Comparison of ENCODE assay signal across 1 cellular context in genomic region chr14:88562831-88563686, GRCh38.
TF ChIP-seq lines count a peak whose summit lies in the region.

Gene ZC3H14, plus strand, starts transcription at chr14:88563037. Its CDS starts 97 bp downstream, at chr14:88563134.

TF ChIP-seq in H1, 55 proteins besides CTCF, POLR2A, EP300 and RAD21:
- TF ChIP-seq EGR1 (IDR thresholded peaks at IDR 0.05; ENCODE audit: borderline replicate concordance, low read depth, low read length) (peak; percentile 64; the same call in 1 of the 2 replicates), TBP (IDR thresholded peaks at IDR 0.05; ENCODE audit: low read depth, low read length) (peak; percentile 49; the same call in 1 of the 2 replicates), TAF7 (optimal IDR thresholded peaks at IDR 0.05; ENCODE audit: borderline replicate concordance, low read depth, low read length) (peak; percentile 62), HDAC2 (IDR thresholded peaks at IDR 0.05; ENCODE audit: borderline replicate concordance in 1 of 2, low read depth in 2 of 2, low read length in 2 of 2) (peak in 1 of 2 experiments; percentile 54; a peak in 1 of 4 replicates), RBBP5 (IDR thresholded peaks at IDR 0.05; ENCODE audit: borderline replicate concordance, low read depth, low read length) (peak; percentile 96), NANOG (IDR thresholded peaks at IDR 0.05; ENCODE audit: insufficient read depth, low read depth, low read length, poor library complexity, severe bottlenecking) (no peak), SIN3A (conservative IDR thresholded peaks at IDR 0.05 in 1 of 2, IDR thresholded peaks at IDR 0.05 in 1 of 2; ENCODE audit: low read depth in 1 of 2, low read length in 2 of 2) (peak; percentile 25 to 73; a peak in 1 of 4 replicates), PHF8 (conservative IDR thresholded peaks at IDR 0.05; ENCODE audit: low read depth, low read length) (peak; percentile 94), ASH2L (IDR thresholded peaks at IDR 0.05; ENCODE audit: low read length) (peak; percentile 90), KDM4A (IDR thresholded peaks at IDR 0.05; ENCODE audit: low read depth, low read length, severe bottlenecking) (peak; percentile 54), HDAC6 (IDR thresholded peaks at IDR 0.05; ENCODE audit: low read depth, low read length) (no peak), TAF1 (IDR thresholded peaks at IDR 0.05; ENCODE audit: low read depth, low read length) (peak; percentile 77), E2F6 (IDR thresholded peaks at IDR 0.05) (peak; percentile 69), SAP30 (IDR thresholded peaks at IDR 0.05; ENCODE audit: insufficient read depth, insufficient replicate concordance, low read length) (no peak), CREB1 (IDR thresholded peaks at IDR 0.05) (peak; percentile 9; the same call in 1 of the 2 replicates), USF2 (IDR thresholded peaks at IDR 0.05; ENCODE audit: low read length) (no peak), SP1 (IDR thresholded peaks at IDR 0.05; ENCODE audit: low read depth, low read length) (no peak), POLR2AphosphoS5 (IDR thresholded peaks at IDR 0.05; ENCODE audit: low read depth, low read length) (peak; percentile 86), KDM1A (IDR thresholded peaks at IDR 0.05; ENCODE audit: borderline replicate concordance, low read length) (peak; percentile 29; the same call in 1 of the 2 replicates), NRF1 (IDR thresholded peaks at IDR 0.05; ENCODE audit: low read depth, low read length) (peak; percentile 96), MAX (IDR thresholded peaks at IDR 0.05) (peak; percentile 62), CBX8 (IDR thresholded peaks at IDR 0.05; ENCODE audit: borderline replicate concordance, low read depth, low read length) (no peak)
